ENCODE assay signal across 8 cellular contexts in the genomic region with DNA sequence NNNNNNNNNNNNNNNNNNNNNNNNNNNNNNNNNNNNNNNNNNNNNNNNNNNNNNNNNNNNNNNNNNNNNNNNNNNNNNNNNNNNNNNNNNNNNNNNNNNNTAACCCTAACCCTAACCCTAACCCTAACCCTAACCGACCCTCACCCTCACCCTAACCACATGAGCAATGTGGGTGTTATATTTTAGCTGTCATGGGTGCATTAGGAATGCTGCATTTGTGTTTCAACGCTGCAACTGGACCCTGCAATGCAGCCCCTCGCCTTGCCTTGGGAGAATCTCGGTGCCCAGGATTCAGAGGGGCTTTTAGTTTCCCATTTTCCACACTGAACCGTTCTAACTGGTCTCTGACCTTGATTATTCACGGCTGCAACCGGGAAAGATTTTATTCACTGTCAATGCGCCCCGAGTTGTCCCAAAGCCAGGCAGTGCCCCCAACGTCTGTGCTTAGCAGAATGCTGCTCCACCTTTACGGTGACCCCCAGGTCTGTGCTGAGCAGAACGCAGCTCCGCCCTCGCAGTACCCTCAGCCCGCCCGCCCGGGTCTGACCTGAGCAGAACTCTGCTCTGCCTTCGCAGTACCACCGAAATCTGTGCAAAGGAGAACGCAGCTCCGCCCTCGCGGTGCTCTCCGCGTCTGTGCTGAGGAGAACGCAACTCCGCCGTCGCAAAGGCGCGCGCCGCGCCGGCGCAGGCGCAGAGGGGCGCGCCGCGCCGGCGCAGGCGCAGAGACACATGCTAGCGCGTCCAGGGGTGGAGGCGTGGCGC. TPM values are rescaled to one million over a fixed set of nuclear protein-coding genes. Genes with fewer than 3 reads are reported as not detected.
DNase-seq lines count a peak whose midpoint lies in the region; ATAC-seq and TF ChIP-seq lines count a peak whose summit lies in the region.

No MANE protein-coding gene starts in this region.

- no peaks in the 10 kb centered on the region for H3K4me1 Mint-ChIP-seq in activated CD4-positive, alpha-beta T cell treated with anti-CD3 and anti-CD28 coated beads for 36 hours

- no peak for DNase-seq in activated CD4-positive, alpha-beta T cell treated with anti-CD3 and anti-CD28 coated beads for 36 hours
- DNase-seq in activated CD4-positive, alpha-beta T cell treated with anti-CD3 and anti-CD28 coated beads, Interleukin-2, amount 50 U/mL, for 1 hour = no peak
- peak; percentile 80 for DNase-seq in SK-MEL-5 (ENCODE audit: low read depth, low spot score)
- DNase-seq in fibroblast of the aortic adventitia (ENCODE audit: low read depth) = no peak
- no peak for DNase-seq in skeletal muscle cell (ENCODE audit: low read depth)
- DNase-seq in G401 (ENCODE audit: low spot score) = no peak

- in situ Hi-C loops in SK-MEL-5 (cut with HindIII; ENCODE audit: low pct_unique_long_range_greater_than_20kb, low sequenced_read_pairs) = no loop called here
- in situ Hi-C loops in G401 (cut with HindIII; ENCODE audit: low sequenced_read_pairs) = no loop called here

- no peak for TF ChIP-seq CTCF in fibroblast of the aortic adventitia (IDR thresholded peaks at IDR 0.05; ENCODE audit: insufficient read depth, low read length)

- peak; percentile 83 for ATAC-seq in activated CD4-positive, alpha-beta T cell treated with anti-CD3 and anti-CD28 coated beads for 36 hours
- ATAC-seq in GM19395 (IDR thresholded peaks at IDR 0.05; ENCODE audit: unreplicated experiment) (no peak), GM21529 (IDR thresholded peaks at IDR 0.05; ENCODE audit: unreplicated experiment) (no peak)

- intact Hi-C loops in activated CD4-positive, alpha-beta T cell treated with anti-CD3 and anti-CD28 coated beads for 36 hours (cut with DNase I, micrococcal nuclease) = no loop called here

- peak overlapping the region; percentile 19 for H3K4me3 Mint-ChIP-seq in activated CD4-positive, alpha-beta T cell treated with anti-CD3 and anti-CD28 coated beads for 36 hours

- POLR2A ChIA-PET in activated CD4-positive, alpha-beta T cell treated with anti-CD3 and anti-CD28 coated beads for 36 hours (lab: Charles Lee) = no interaction called here

- H3K27ac Mint-ChIP-seq in activated CD4-positive, alpha-beta T cell treated with anti-CD3 and anti-CD28 coated beads for 36 hours = no peak overlapping the region

- no peaks in the 10 kb centered on the region for H3K9me3 Mint-ChIP-seq in activated CD4-positive, alpha-beta T cell treated with anti-CD3 and anti-CD28 coated beads for 36 hours (ENCODE audit: low read depth)

- no peaks in the 10 kb centered on the region for H3K27me3 Mint-ChIP-seq in activated CD4-positive, alpha-beta T cell treated with anti-CD3 and anti-CD28 coated beads for 36 hours

- H3K4me3 ChIP-seq in fibroblast of the aortic adventitia (ENCODE audit: low read depth, low read length) = peak overlapping the region; percentile 50
- H3K4me3 ChIP-seq in skeletal muscle cell (ENCODE audit: low read depth, low read length) = peak overlapping the region; percentile 36

- no peaks in the 10 kb centered on the region for H3K36me3 Mint-ChIP-seq in activated CD4-positive, alpha-beta T cell treated with anti-CD3 and anti-CD28 coated beads for 36 hours (ENCODE audit: low read depth)

- CTCF ChIA-PET in activated CD4-positive, alpha-beta T cell treated with anti-CD3 and anti-CD28 coated beads for 36 hours (lab: Charles Lee) = no interaction called here

RNA-seq across cellular contexts. Expression of a gene that starts 43.3 kb away (rescaled TPM):
- 10 to 100 TPM; 31.9 to 46.8 TPM for total RNA-seq in activated CD4-positive, alpha-beta T cell treated with anti-CD3 and anti-CD28 coated beads for 36 hours
- 5.3 and 7.0 TPM in 2 replicates for total RNA-seq in SK-MEL-5 (2014; rRNA removed; shearing (Covaris generic))
- polyA plus RNA-seq in SK-MEL-5 (2015; cell fraction: cytosol; rRNA removed) = 16.4 and 26.4 TPM in 2 replicates
- 2.9 and 5.0 TPM in 2 replicates for polyA plus RNA-seq in SK-MEL-5 (2015; cell fraction: nucleus; rRNA removed)
- total RNA-seq in fibroblast of the aortic adventitia (ENCODE audit: low replicate concordance) = 5.1 and 6.1 TPM in 2 replicates
- total RNA-seq in G401 (2014; rRNA removed; shearing (Covaris generic)) = 19.2 and 36.9 TPM in 2 replicates

RNA-seq across cellular contexts. Expression of a gene that starts 43.5 kb away (rescaled TPM):
- total RNA-seq in activated CD4-positive, alpha-beta T cell treated with anti-CD3 and anti-CD28 coated beads for 36 hours = 10 to 100 TPM; 42.5 to 50.0 TPM
- 26.0 and 28.2 TPM in 2 replicates for total RNA-seq in SK-MEL-5 (2014; rRNA removed; shearing (Covaris generic))
- 22.4 and 29.9 TPM in 2 replicates for polyA plus RNA-seq in SK-MEL-5 (2015; cell fraction: cytosol; rRNA removed)
- polyA plus RNA-seq in SK-MEL-5 (2015; cell fraction: nucleus; rRNA removed) = 16.0 and 24.5 TPM in 2 replicates
- total RNA-seq in fibroblast of the aortic adventitia (ENCODE audit: low replicate concordance) = 11.8 and 15.8 TPM in 2 replicates
- 53.9 and 57.0 TPM in 2 replicates for total RNA-seq in G401 (2014; rRNA removed; shearing (Covaris generic))
